1 cellular context compared by ENCODE assay signal in the genomic region with DNA sequence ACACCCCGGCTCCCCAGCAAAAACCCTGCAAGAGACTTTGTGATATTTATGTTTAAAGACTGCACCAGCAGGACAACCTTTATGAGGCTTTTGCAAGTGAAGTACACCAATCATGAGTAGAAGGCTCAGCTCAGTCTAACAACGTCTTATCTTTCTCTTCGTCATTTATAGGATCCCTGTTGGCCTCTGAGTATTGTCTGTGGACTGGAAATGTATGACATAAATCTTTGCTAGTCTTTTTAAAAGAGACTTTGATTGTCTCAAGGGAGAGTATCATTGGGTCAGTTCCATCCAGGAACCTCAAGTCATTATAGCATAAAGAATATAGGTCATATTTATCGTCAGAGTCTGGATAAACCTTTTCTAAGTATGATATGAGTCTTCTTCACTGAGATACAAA.
TF ChIP-seq lines count a peak whose summit lies in the region.

No MANE protein-coding gene starts in this region.

TF ChIP-seq in HEK293, 187 proteins besides CTCF, POLR2A, EP300 and RAD21 (continued from another document):
- TF ChIP-seq, protein P1, sequence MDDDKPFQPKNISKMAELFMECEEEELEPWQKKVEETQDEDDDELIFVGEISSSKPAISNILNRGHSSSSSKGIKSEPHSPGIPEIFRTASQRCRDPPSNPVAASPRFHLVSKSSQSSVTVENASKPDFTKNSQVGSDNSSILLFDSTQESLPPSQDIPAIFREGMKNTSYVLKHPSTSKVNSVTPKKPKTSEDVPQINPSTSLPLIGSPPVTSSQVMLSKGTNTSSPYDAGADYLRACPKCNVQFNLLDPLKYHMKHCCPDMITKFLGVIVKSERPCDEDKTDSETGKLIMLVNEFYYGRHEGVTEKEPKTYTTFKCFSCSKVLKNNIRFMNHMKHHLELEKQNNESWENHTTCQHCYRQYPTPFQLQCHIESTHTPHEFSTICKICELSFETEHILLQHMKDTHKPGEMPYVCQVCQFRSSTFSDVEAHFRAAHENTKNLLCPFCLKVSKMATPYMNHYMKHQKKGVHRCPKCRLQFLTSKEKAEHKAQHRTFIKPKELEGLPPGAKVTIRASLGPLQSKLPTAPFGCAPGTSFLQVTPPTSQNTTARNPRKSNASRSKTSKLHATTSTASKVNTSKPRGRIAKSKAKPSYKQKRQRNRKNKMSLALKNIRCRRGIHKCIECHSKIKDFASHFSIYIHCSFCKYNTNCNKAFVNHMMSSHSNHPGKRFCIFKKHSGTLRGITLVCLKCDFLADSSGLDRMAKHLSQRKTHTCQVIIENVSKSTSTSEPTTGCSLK (tag by site-specific recombination; IDR thresholded peaks at IDR 0.05) = no peak
- no peak for TF ChIP-seq HOXD13 (CRISPR knock-in tag; IDR thresholded peaks at IDR 0.05; ENCODE audit: borderline replicate concordance)
- no peak for TF ChIP-seq OVOL3 (tag by site-specific recombination; IDR thresholded peaks at IDR 0.05)
- TF ChIP-seq, protein P2, sequence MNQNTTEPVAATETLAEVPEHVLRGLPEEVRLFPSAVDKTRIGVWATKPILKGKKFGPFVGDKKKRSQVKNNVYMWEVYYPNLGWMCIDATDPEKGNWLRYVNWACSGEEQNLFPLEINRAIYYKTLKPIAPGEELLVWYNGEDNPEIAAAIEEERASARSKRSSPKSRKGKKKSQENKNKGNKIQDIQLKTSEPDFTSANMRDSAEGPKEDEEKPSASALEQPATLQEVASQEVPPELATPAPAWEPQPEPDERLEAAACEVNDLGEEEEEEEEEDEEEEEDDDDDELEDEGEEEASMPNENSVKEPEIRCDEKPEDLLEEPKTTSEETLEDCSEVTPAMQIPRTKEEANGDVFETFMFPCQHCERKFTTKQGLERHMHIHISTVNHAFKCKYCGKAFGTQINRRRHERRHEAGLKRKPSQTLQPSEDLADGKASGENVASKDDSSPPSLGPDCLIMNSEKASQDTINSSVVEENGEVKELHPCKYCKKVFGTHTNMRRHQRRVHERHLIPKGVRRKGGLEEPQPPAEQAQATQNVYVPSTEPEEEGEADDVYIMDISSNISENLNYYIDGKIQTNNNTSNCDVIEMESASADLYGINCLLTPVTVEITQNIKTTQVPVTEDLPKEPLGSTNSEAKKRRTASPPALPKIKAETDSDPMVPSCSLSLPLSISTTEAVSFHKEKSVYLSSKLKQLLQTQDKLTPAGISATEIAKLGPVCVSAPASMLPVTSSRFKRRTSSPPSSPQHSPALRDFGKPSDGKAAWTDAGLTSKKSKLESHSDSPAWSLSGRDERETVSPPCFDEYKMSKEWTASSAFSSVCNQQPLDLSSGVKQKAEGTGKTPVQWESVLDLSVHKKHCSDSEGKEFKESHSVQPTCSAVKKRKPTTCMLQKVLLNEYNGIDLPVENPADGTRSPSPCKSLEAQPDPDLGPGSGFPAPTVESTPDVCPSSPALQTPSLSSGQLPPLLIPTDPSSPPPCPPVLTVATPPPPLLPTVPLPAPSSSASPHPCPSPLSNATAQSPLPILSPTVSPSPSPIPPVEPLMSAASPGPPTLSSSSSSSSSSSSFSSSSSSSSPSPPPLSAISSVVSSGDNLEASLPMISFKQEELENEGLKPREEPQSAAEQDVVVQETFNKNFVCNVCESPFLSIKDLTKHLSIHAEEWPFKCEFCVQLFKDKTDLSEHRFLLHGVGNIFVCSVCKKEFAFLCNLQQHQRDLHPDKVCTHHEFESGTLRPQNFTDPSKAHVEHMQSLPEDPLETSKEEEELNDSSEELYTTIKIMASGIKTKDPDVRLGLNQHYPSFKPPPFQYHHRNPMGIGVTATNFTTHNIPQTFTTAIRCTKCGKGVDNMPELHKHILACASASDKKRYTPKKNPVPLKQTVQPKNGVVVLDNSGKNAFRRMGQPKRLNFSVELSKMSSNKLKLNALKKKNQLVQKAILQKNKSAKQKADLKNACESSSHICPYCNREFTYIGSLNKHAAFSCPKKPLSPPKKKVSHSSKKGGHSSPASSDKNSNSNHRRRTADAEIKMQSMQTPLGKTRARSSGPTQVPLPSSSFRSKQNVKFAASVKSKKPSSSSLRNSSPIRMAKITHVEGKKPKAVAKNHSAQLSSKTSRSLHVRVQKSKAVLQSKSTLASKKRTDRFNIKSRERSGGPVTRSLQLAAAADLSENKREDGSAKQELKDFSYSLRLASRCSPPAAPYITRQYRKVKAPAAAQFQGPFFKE (tag by site-specific recombination; IDR thresholded peaks at IDR 0.05; ENCODE audit: borderline replicate concordance) = no peak
- TF ChIP-seq ZSCAN30 (tag by site-specific recombination; IDR thresholded peaks at IDR 0.05) = peak; percentile 79; the same call in 1 of the 2 replicates
- TF ChIP-seq SCRT1 (tag by site-specific recombination; IDR thresholded peaks at IDR 0.05; ENCODE audit: borderline replicate concordance) = 0 out of 2 replicates have a peak, but pooled peaks have one; percentile 25
- peak; percentile 97 for TF ChIP-seq FEZF1 (tag by site-specific recombination; IDR thresholded peaks at IDR 0.05)
- TF ChIP-seq, protein P3, sequence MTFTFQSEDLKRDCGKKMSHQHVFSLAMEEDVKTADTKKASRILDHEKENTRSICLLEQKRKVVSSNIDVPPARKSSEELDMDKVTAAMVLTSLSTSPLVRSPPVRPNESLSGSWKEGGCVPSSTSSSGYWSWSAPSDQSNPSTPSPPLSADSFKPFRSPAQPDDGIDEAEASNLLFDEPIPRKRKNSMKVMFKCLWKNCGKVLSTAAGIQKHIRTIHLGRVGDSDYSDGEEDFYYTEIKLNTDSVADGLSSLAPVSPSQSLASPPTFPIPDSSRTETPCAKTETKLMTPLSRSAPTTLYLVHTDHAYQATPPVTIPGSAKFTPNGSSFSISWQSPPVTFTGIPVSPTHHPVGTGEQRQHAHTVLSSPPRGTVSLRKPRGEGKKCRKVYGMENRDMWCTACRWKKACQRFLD (tag by site-specific recombination; IDR thresholded peaks at IDR 0.05) = no peak
- TF ChIP-seq ZEB2 (tag by site-specific recombination; IDR thresholded peaks at IDR 0.05) = no peak
- TF ChIP-seq ZNF202 (tag by site-specific recombination; IDR thresholded peaks at IDR 0.05; ENCODE audit: borderline replicate concordance) = no peak
- TF ChIP-seq, protein P4, sequence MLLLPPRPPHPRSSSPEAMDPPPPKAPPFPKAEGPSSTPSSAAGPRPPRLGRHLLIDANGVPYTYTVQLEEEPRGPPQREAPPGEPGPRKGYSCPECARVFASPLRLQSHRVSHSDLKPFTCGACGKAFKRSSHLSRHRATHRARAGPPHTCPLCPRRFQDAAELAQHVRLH (tag by site-specific recombination; IDR thresholded peaks at IDR 0.05) = 0 out of 2 replicates have a peak, but pooled peaks have one; percentile 26
- peak; percentile 71 for TF ChIP-seq IKZF3 (tag by site-specific recombination; IDR thresholded peaks at IDR 0.05)
- TF ChIP-seq, protein P5, sequence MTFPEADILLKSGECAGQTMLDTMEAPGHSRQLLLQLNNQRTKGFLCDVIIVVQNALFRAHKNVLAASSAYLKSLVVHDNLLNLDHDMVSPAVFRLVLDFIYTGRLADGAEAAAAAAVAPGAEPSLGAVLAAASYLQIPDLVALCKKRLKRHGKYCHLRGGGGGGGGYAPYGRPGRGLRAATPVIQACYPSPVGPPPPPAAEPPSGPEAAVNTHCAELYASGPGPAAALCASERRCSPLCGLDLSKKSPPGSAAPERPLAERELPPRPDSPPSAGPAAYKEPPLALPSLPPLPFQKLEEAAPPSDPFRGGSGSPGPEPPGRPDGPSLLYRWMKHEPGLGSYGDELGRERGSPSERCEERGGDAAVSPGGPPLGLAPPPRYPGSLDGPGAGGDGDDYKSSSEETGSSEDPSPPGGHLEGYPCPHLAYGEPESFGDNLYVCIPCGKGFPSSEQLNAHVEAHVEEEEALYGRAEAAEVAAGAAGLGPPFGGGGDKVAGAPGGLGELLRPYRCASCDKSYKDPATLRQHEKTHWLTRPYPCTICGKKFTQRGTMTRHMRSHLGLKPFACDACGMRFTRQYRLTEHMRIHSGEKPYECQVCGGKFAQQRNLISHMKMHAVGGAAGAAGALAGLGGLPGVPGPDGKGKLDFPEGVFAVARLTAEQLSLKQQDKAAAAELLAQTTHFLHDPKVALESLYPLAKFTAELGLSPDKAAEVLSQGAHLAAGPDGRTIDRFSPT (tag by site-specific recombination; IDR thresholded peaks at IDR 0.05) = peak; percentile 45; the same call in 1 of the 2 replicates
- no peak for TF ChIP-seq ZNF350 (tag by site-specific recombination; IDR thresholded peaks at IDR 0.05)
- no peak for TF ChIP-seq ZFHX2 (tag by site-specific recombination; conservative IDR thresholded peaks at IDR 0.05)
- TF ChIP-seq, protein P6, sequence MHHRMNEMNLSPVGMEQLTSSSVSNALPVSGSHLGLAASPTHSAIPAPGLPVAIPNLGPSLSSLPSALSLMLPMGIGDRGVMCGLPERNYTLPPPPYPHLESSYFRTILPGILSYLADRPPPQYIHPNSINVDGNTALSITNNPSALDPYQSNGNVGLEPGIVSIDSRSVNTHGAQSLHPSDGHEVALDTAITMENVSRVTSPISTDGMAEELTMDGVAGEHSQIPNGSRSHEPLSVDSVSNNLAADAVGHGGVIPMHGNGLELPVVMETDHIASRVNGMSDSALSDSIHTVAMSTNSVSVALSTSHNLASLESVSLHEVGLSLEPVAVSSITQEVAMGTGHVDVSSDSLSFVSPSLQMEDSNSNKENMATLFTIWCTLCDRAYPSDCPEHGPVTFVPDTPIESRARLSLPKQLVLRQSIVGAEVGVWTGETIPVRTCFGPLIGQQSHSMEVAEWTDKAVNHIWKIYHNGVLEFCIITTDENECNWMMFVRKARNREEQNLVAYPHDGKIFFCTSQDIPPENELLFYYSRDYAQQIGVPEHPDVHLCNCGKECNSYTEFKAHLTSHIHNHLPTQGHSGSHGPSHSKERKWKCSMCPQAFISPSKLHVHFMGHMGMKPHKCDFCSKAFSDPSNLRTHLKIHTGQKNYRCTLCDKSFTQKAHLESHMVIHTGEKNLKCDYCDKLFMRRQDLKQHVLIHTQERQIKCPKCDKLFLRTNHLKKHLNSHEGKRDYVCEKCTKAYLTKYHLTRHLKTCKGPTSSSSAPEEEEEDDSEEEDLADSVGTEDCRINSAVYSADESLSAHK (tag by site-specific recombination; IDR thresholded peaks at IDR 0.05) = peak; percentile 53; the same call in 1 of the 2 replicates
- no peak for TF ChIP-seq ZNF2 (tag by site-specific recombination; IDR thresholded peaks at IDR 0.05)
- TF ChIP-seq ZNF768 (tag by site-specific recombination; IDR thresholded peaks at IDR 0.05) = no peak
- TF ChIP-seq ZNF558 (tag by site-specific recombination; IDR thresholded peaks at IDR 0.05) = no peak
- peak; percentile 54; the same call in 1 of the 2 replicates for TF ChIP-seq ZXDB (tag by site-specific recombination; IDR thresholded peaks at IDR 0.05)
- no peak for TF ChIP-seq ZNF132 (tag by site-specific recombination; IDR thresholded peaks at IDR 0.05; ENCODE audit: borderline replicate concordance)
- TF ChIP-seq ZNF664 (tag by site-specific recombination; IDR thresholded peaks at IDR 0.05) = no peak
- TF ChIP-seq ZNF777 (tag by site-specific recombination; IDR thresholded peaks at IDR 0.05; ENCODE audit: borderline replicate concordance) = no peak
- no peak for TF ChIP-seq ZNF302 (tag by site-specific recombination; IDR thresholded peaks at IDR 0.05; ENCODE audit: low read depth)
- no peak for TF ChIP-seq ZBTB1 (tag by site-specific recombination; IDR thresholded peaks at IDR 0.05)
- TF ChIP-seq MYNN (tag by site-specific recombination; IDR thresholded peaks at IDR 0.05; ENCODE audit: borderline replicate concordance) = no peak
- TF ChIP-seq, protein P7, sequence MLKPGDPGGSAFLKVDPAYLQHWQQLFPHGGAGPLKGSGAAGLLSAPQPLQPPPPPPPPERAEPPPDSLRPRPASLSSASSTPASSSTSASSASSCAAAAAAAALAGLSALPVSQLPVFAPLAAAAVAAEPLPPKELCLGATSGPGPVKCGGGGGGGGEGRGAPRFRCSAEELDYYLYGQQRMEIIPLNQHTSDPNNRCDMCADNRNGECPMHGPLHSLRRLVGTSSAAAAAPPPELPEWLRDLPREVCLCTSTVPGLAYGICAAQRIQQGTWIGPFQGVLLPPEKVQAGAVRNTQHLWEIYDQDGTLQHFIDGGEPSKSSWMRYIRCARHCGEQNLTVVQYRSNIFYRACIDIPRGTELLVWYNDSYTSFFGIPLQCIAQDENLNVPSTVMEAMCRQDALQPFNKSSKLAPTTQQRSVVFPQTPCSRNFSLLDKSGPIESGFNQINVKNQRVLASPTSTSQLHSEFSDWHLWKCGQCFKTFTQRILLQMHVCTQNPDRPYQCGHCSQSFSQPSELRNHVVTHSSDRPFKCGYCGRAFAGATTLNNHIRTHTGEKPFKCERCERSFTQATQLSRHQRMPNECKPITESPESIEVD (tag by site-specific recombination; IDR thresholded peaks at IDR 0.05) = peak; percentile 31
